ENCODE assay signal across 6 cellular contexts in the genomic region with DNA sequence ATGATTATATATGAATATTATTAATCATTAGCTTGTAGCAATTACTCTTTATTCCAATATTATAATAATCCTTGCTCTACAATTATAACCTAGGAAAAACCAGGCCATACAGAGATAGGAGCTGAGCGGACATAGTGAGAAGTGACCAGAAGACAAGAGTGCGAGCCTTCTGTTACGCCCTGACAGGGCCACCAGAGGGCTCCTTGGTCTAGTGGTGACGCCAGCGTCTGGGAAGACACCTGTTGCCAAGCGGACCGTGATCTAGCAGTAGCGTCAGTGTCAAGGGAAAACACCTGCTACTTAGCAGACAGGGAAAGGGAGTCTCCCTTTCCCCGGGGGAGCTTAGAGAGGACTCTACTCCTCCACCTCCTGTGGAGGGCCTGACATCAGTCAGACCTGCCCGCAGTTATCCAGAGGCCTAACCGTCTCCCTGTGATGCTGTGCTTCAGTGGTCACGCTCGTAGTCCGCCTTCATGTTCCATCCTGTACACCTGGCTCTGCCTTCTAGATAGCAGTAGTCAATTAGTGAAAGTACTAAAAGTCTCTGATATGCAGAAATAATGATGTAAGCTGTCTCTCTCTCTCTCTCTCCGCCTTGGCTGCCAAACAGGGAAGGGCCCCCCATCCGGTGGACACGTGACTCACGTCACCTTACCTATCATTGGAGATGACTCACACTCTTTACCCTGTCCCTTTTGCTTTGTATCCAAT. TPM values are rescaled to one million over a fixed set of nuclear protein-coding genes. Genes with fewer than 3 reads are reported as not detected.
DNase-seq lines count a peak whose midpoint lies in the region; ATAC-seq and TF ChIP-seq lines count a peak whose summit lies in the region.
"Not testable (repeated sequence)": the region's sequence is repeated elsewhere in the genome, so short reads cannot be mapped to it uniquely, and the experiment has no call there.

No MANE protein-coding gene starts in this region.

- ATAC-seq in stimulated activated memory B cell treated with anti-CD40 and anti-IgM and Interleukin-4, amounts not matched to agents 10 μg/mL and 1 μg/mL and 100 μg/mL, for 72 hours, result not testable (repeated sequence)

- peak; percentile 60 for TF ChIP-seq CTCF in brain (conservative IDR thresholded peaks at IDR 0.05)

- DNase-seq in ELF-1 (ENCODE audit: low read depth, low spot score) (peak; percentile 70), NCI-H2081 (lab: John Stamatoyannopoulos, UW) (peak; percentile 48 to 67), UCSD-AML1 (lab: John Stamatoyannopoulos, UW; ENCODE audit: unreplicated experiment) (peak; percentile 28), left kidney (ENCODE audit: low read depth, low spot score) (peak; percentile 86)

- not testable (repeated sequence) for H3K36me3 Mint-ChIP-seq in brain; stimulated activated memory B cell treated with anti-CD40 and anti-IgM and Interleukin-4, amounts not matched to agents 10 μg/mL and 1 μg/mL and 100 μg/mL, for 72 hours

- H3K27me3 Mint-ChIP-seq in brain; stimulated activated memory B cell treated with anti-CD40 and anti-IgM and Interleukin-4, amounts not matched to agents 10 μg/mL and 1 μg/mL and 100 μg/mL, for 72 hours: not testable (repeated sequence)

- H3K9me3 Mint-ChIP-seq in brain; stimulated activated memory B cell treated with anti-CD40 and anti-IgM and Interleukin-4, amounts not matched to agents 10 μg/mL and 1 μg/mL and 100 μg/mL, for 72 hours: not testable (repeated sequence)

- H3K4me1 Mint-ChIP-seq in brain, result not testable (repeated sequence)
- peaks cover 43% of the 10 kb centered on the region for H3K4me1 Mint-ChIP-seq in stimulated activated memory B cell treated with anti-CD40 and anti-IgM and Interleukin-4, amounts not matched to agents 10 μg/mL and 1 μg/mL and 100 μg/mL, for 72 hours

- peak overlapping the region in 1 of 5 experiments; percentile 47 for H3K4me3 Mint-ChIP-seq in brain
- H3K4me3 Mint-ChIP-seq in stimulated activated memory B cell treated with anti-CD40 and anti-IgM and Interleukin-4, amounts not matched to agents 10 μg/mL and 1 μg/mL and 100 μg/mL, for 72 hours, result peak overlapping the region; percentile 30

- peak overlapping the region in 1 of 5 experiments; percentile 88 for H3K27ac Mint-ChIP-seq in brain
- peak overlapping the region; percentile 81 for H3K27ac Mint-ChIP-seq in stimulated activated memory B cell treated with anti-CD40 and anti-IgM and Interleukin-4, amounts not matched to agents 10 μg/mL and 1 μg/mL and 100 μg/mL, for 72 hours

RNA-seq across cellular contexts. Expression of gene LCN15, which starts 2.2 kb away (rescaled TPM):
- polyA plus RNA-seq in brain (ENCODE audit: insufficient read depth, low read depth, low replicate concordance), result 32.6 TPM

RNA-seq across cellular contexts. Expression of gene LCN8, which starts 8.5 kb away (rescaled TPM):
- 0.34 TPM for polyA plus RNA-seq in brain (ENCODE audit: insufficient read depth, low read depth, low replicate concordance)

RNA-seq across cellular contexts. Expression of gene LCN6, which starts 18.2 kb away (rescaled TPM):
- not detected for polyA plus RNA-seq in brain (ENCODE audit: insufficient read depth, low read depth, low replicate concordance)

RNA-seq across cellular contexts. Expression of gene LCN10, which starts 23.8 kb away (rescaled TPM):
- polyA plus RNA-seq in brain (ENCODE audit: insufficient read depth, low read depth, low replicate concordance), result 3.5 TPM

RNA-seq across cellular contexts. Expression of gene TMEM141, which starts 24.6 kb away (rescaled TPM):
- 182 TPM for polyA plus RNA-seq in brain (ENCODE audit: insufficient read depth, low read depth, low replicate concordance)

Comparison
In these comparisons a context has a peak if more than half of its experiments do, and no peak if none do; other contexts are left out.
1. DNase-seq: peak in every context shown above with its lines; median percentile 86 in left kidney; 70 in ELF-1; 58 in NCI-H2081; 28 in UCSD-AML1.